Comparison of ENCODE assay signal across 1 cellular context in the genomic region with DNA sequence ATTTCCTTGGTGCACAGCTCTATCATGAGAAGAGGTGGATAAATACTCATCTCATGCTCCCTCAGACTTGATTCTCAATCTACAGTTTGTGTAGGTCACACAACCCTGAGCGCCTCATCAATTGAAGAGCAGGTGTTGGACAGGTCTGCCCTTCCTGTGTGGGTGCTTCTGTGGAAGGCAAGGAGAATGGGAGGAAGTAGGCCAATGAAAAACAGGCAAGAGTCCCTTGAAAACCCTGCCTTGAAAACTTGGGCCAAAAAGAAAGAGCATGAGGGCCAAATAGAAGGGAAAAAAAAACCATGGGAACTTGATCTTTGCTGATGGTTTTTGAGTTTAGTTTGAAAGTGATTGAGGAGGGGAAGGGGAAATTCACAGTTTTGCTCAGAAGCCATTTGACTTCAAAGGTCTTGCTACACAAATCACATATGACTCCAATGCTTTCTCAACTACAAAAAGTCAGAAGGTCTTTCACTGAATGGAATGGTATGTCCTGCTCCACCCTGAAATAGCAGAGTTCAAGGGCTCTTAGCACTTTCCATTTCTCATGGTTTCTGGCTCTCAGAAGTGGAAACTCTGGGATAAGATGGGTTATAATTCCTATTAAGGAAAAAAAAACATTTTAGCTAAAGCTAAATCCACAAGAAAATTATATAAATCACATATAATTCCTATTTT.
TF ChIP-seq lines count a peak whose summit lies in the region.

No MANE protein-coding gene starts in this region.

TF ChIP-seq in HepG2, 621 proteins besides CTCF, POLR2A, EP300 and RAD21 (continued from another document and continues in another):
- TF ChIP-seq, protein P1, sequence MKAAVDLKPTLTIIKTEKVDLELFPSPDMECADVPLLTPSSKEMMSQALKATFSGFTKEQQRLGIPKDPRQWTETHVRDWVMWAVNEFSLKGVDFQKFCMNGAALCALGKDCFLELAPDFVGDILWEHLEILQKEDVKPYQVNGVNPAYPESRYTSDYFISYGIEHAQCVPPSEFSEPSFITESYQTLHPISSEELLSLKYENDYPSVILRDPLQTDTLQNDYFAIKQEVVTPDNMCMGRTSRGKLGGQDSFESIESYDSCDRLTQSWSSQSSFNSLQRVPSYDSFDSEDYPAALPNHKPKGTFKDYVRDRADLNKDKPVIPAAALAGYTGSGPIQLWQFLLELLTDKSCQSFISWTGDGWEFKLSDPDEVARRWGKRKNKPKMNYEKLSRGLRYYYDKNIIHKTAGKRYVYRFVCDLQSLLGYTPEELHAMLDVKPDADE (CRISPR knock-in tag; IDR thresholded peaks at IDR 0.05): no peak
- TF ChIP-seq, protein P2, sequence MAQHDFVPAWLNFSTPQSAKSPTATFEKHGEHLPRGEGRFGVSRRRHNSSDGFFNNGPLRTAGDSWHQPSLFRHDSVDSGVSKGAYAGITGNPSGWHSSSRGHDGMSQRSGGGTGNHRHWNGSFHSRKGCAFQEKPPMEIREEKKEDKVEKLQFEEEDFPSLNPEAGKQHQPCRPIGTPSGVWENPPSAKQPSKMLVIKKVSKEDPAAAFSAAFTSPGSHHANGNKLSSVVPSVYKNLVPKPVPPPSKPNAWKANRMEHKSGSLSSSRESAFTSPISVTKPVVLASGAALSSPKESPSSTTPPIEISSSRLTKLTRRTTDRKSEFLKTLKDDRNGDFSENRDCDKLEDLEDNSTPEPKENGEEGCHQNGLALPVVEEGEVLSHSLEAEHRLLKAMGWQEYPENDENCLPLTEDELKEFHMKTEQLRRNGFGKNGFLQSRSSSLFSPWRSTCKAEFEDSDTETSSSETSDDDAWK (CRISPR knock-in tag; IDR thresholded peaks at IDR 0.05): no peak
- TF ChIP-seq, protein P3, sequence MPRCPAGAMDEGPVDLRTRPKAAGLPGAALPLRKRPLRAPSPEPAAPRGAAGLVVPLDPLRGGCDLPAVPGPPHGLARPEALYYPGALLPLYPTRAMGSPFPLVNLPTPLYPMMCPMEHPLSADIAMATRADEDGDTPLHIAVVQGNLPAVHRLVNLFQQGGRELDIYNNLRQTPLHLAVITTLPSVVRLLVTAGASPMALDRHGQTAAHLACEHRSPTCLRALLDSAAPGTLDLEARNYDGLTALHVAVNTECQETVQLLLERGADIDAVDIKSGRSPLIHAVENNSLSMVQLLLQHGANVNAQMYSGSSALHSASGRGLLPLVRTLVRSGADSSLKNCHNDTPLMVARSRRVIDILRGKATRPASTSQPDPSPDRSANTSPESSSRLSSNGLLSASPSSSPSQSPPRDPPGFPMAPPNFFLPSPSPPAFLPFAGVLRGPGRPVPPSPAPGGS (CRISPR knock-in tag; IDR thresholded peaks at IDR 0.05): no peak
- TF ChIP-seq, protein P4, sequence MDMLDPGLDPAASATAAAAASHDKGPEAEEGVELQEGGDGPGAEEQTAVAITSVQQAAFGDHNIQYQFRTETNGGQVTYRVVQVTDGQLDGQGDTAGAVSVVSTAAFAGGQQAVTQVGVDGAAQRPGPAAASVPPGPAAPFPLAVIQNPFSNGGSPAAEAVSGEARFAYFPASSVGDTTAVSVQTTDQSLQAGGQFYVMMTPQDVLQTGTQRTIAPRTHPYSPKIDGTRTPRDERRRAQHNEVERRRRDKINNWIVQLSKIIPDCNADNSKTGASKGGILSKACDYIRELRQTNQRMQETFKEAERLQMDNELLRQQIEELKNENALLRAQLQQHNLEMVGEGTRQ (IDR thresholded peaks at IDR 0.05; ENCODE audit: low read depth, low read length): no peak
- TF ChIP-seq, protein P4 (CRISPR knock-in tag; IDR thresholded peaks at IDR 0.05; ENCODE audit: borderline replicate concordance): no peak
- TF ChIP-seq TGIF2 (CRISPR knock-in tag; IDR thresholded peaks at IDR 0.05): no peak
- no peak; the same call in 1 of the 2 replicates for TF ChIP-seq FOSL2 (CRISPR knock-in tag; IDR thresholded peaks at IDR 0.05)
- TF ChIP-seq, protein P5, sequence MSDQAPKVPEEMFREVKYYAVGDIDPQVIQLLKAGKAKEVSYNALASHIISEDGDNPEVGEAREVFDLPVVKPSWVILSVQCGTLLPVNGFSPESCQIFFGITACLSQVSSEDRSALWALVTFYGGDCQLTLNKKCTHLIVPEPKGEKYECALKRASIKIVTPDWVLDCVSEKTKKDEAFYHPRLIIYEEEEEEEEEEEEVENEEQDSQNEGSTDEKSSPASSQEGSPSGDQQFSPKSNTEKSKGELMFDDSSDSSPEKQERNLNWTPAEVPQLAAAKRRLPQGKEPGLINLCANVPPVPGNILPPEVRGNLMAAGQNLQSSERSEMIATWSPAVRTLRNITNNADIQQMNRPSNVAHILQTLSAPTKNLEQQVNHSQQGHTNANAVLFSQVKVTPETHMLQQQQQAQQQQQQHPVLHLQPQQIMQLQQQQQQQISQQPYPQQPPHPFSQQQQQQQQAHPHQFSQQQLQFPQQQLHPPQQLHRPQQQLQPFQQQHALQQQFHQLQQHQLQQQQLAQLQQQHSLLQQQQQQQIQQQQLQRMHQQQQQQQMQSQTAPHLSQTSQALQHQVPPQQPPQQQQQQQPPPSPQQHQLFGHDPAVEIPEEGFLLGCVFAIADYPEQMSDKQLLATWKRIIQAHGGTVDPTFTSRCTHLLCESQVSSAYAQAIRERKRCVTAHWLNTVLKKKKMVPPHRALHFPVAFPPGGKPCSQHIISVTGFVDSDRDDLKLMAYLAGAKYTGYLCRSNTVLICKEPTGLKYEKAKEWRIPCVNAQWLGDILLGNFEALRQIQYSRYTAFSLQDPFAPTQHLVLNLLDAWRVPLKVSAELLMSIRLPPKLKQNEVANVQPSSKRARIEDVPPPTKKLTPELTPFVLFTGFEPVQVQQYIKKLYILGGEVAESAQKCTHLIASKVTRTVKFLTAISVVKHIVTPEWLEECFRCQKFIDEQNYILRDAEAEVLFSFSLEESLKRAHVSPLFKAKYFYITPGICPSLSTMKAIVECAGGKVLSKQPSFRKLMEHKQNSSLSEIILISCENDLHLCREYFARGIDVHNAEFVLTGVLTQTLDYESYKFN (CRISPR knock-in tag; conservative IDR thresholded peaks at IDR 0.05): peak; percentile 80
- no peak for TF ChIP-seq HNRNPH1 (optimal IDR thresholded peaks at IDR 0.05; ENCODE audit: low read depth, low read length)
- TF ChIP-seq ELF3 (CRISPR knock-in tag; IDR thresholded peaks at IDR 0.05): peak; percentile 58; the same call in 1 of the 2 replicates
- TF ChIP-seq ATRX (CRISPR knock-in tag; IDR thresholded peaks at IDR 0.05; ENCODE audit: borderline replicate concordance): no peak
- TF ChIP-seq, protein P6, sequence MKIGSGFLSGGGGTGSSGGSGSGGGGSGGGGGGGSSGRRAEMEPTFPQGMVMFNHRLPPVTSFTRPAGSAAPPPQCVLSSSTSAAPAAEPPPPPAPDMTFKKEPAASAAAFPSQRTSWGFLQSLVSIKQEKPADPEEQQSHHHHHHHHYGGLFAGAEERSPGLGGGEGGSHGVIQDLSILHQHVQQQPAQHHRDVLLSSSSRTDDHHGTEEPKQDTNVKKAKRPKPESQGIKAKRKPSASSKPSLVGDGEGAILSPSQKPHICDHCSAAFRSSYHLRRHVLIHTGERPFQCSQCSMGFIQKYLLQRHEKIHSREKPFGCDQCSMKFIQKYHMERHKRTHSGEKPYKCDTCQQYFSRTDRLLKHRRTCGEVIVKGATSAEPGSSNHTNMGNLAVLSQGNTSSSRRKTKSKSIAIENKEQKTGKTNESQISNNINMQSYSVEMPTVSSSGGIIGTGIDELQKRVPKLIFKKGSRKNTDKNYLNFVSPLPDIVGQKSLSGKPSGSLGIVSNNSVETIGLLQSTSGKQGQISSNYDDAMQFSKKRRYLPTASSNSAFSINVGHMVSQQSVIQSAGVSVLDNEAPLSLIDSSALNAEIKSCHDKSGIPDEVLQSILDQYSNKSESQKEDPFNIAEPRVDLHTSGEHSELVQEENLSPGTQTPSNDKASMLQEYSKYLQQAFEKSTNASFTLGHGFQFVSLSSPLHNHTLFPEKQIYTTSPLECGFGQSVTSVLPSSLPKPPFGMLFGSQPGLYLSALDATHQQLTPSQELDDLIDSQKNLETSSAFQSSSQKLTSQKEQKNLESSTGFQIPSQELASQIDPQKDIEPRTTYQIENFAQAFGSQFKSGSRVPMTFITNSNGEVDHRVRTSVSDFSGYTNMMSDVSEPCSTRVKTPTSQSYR (CRISPR knock-in tag; IDR thresholded peaks at IDR 0.05; ENCODE audit: borderline replicate concordance): no peak
- TF ChIP-seq, protein P7, sequence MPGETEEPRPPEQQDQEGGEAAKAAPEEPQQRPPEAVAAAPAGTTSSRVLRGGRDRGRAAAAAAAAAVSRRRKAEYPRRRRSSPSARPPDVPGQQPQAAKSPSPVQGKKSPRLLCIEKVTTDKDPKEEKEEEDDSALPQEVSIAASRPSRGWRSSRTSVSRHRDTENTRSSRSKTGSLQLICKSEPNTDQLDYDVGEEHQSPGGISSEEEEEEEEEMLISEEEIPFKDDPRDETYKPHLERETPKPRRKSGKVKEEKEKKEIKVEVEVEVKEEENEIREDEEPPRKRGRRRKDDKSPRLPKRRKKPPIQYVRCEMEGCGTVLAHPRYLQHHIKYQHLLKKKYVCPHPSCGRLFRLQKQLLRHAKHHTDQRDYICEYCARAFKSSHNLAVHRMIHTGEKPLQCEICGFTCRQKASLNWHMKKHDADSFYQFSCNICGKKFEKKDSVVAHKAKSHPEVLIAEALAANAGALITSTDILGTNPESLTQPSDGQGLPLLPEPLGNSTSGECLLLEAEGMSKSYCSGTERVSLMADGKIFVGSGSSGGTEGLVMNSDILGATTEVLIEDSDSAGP (CRISPR knock-in tag; IDR thresholded peaks at IDR 0.05; ENCODE audit: borderline replicate concordance): no peak
- TF ChIP-seq AHR (CRISPR knock-in tag; IDR thresholded peaks at IDR 0.05): no peak
- no peak for TF ChIP-seq ZNF160 (CRISPR knock-in tag; IDR thresholded peaks at IDR 0.05)
- TF ChIP-seq, protein P8, sequence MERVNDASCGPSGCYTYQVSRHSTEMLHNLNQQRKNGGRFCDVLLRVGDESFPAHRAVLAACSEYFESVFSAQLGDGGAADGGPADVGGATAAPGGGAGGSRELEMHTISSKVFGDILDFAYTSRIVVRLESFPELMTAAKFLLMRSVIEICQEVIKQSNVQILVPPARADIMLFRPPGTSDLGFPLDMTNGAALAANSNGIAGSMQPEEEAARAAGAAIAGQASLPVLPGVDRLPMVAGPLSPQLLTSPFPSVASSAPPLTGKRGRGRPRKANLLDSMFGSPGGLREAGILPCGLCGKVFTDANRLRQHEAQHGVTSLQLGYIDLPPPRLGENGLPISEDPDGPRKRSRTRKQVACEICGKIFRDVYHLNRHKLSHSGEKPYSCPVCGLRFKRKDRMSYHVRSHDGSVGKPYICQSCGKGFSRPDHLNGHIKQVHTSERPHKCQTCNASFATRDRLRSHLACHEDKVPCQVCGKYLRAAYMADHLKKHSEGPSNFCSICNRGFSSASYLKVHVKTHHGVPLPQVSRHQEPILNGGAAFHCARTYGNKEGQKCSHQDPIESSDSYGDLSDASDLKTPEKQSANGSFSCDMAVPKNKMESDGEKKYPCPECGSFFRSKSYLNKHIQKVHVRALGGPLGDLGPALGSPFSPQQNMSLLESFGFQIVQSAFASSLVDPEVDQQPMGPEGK (CRISPR knock-in tag; IDR thresholded peaks at IDR 0.05): no peak
- no peak for TF ChIP-seq CBX1 (IDR thresholded peaks at IDR 0.05; ENCODE audit: low read depth)
- TF ChIP-seq, protein P9, sequence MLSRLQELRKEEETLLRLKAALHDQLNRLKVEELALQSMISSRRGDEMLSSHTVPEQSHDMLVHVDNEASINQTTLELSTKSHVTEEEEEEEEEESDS (CRISPR knock-in tag; IDR thresholded peaks at IDR 0.05; ENCODE audit: borderline replicate concordance): no peak
- no peak for TF ChIP-seq ASH2L (IDR thresholded peaks at IDR 0.05; ENCODE audit: insufficient read length, low read depth, low read length)
- TF ChIP-seq ZFYVE20 (CRISPR knock-in tag; IDR thresholded peaks at IDR 0.05; ENCODE audit: borderline replicate concordance, low read depth): no peak
- TF ChIP-seq TBL1XR1 (IDR thresholded peaks at IDR 0.05; ENCODE audit: borderline replicate concordance, low read length, partially characterized antibody): no peak
- TF ChIP-seq, protein P10, sequence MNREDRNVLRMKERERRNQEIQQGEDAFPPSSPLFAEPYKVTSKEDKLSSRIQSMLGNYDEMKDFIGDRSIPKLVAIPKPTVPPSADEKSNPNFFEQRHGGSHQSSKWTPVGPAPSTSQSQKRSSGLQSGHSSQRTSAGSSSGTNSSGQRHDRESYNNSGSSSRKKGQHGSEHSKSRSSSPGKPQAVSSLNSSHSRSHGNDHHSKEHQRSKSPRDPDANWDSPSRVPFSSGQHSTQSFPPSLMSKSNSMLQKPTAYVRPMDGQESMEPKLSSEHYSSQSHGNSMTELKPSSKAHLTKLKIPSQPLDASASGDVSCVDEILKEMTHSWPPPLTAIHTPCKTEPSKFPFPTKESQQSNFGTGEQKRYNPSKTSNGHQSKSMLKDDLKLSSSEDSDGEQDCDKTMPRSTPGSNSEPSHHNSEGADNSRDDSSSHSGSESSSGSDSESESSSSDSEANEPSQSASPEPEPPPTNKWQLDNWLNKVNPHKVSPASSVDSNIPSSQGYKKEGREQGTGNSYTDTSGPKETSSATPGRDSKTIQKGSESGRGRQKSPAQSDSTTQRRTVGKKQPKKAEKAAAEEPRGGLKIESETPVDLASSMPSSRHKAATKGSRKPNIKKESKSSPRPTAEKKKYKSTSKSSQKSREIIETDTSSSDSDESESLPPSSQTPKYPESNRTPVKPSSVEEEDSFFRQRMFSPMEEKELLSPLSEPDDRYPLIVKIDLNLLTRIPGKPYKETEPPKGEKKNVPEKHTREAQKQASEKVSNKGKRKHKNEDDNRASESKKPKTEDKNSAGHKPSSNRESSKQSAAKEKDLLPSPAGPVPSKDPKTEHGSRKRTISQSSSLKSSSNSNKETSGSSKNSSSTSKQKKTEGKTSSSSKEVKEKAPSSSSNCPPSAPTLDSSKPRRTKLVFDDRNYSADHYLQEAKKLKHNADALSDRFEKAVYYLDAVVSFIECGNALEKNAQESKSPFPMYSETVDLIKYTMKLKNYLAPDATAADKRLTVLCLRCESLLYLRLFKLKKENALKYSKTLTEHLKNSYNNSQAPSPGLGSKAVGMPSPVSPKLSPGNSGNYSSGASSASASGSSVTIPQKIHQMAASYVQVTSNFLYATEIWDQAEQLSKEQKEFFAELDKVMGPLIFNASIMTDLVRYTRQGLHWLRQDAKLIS (CRISPR knock-in tag; IDR thresholded peaks at IDR 0.05): no peak
- TF ChIP-seq ZNF124 (CRISPR knock-in tag; IDR thresholded peaks at IDR 0.05): no peak
- TF ChIP-seq KLF9 (CRISPR knock-in tag; IDR thresholded peaks at IDR 0.05; ENCODE audit: low read depth): no peak
- no peak for TF ChIP-seq KDM5B (CRISPR knock-in tag; IDR thresholded peaks at IDR 0.05; ENCODE audit: borderline replicate concordance)
- TF ChIP-seq ZNF256 (CRISPR knock-in tag; conservative IDR thresholded peaks at IDR 0.05): no peak
